In genomic region chr9:129008469-129008965, GRCh38 we compare ENCODE assay signal across 16 cellular contexts. TPM values are rescaled to one million over a fixed set of nuclear protein-coding genes. Genes with fewer than 3 reads are reported as not detected.
DNase-seq lines count a peak whose midpoint lies in the region; ATAC-seq and TF ChIP-seq lines count a peak whose summit lies in the region.
"Had no signal": no experiment of that assay in that cellular context is flagged by ENCODE, and none has a peak within 500 bp of the region (broad histone marks: within the 10 kb centered on the region; RNA-seq: fewer than 3 reads in every experiment).

No MANE protein-coding gene starts in this region.

- TF ChIP-seq CTCF in left ventricle myocardium inferior (IDR thresholded peaks at IDR 0.05; ENCODE audit: borderline replicate concordance) (no peak), VCaP (conservative IDR thresholded peaks at IDR 0.05) (no peak), lower lobe of right lung (IDR thresholded peaks at IDR 0.05) (no peak), omental fat pad (IDR thresholded peaks at IDR 0.05) (no peak), foreskin keratinocyte (conservative IDR thresholded peaks at IDR 0.05) (no peak)

- H3K27ac ChIP-seq in right cardiac atrium (ENCODE audit: low read length) (no peak overlapping the region), left ventricle myocardium inferior (replicated peaks) (no peak overlapping the region), VCaP (peak overlapping the region; percentile 49), lower lobe of right lung (no peak overlapping the region), SJCRH30 (no peak overlapping the region), foreskin keratinocyte (no peak overlapping the region)
- H3K27ac ChIP-seq: A549, SJSA1 had no signal

- H3K9me3 ChIP-seq in right cardiac atrium (ENCODE audit: control insufficient read depth, low read length) (no peaks in the 10 kb centered on the region), left ventricle myocardium inferior (replicated peaks) (no peaks in the 10 kb centered on the region), lower lobe of right lung (no peaks in the 10 kb centered on the region), SJCRH30 (replicated peaks) (no peaks in the 10 kb centered on the region)
- H3K9me3 ChIP-seq: A549, SJSA1 had no signal

- H3K4me1 ChIP-seq in right cardiac atrium (ENCODE audit: control insufficient read depth, insufficient read depth, low read length) (no peaks in the 10 kb centered on the region), left ventricle myocardium inferior (peaks cover 19% of the 10 kb centered on the region), lower lobe of right lung (peaks cover 8% of the 10 kb centered on the region), SJCRH30 (peaks cover 13% of the 10 kb centered on the region; the same call in 1 of the 2 replicates), foreskin keratinocyte (no peaks in the 10 kb centered on the region)
- H3K4me1 ChIP-seq: A549, SJSA1 had no signal

- no peak overlapping the region for H3K4me3 ChIP-seq in right cardiac atrium (ENCODE audit: low read length)
- no peak overlapping the region for H3K4me3 ChIP-seq in left ventricle myocardium inferior
- no peak overlapping the region for H3K4me3 ChIP-seq in lower lobe of right lung
- no peak overlapping the region for H3K4me3 ChIP-seq in SJCRH30
- H3K4me3 ChIP-seq: A549, GM12878, SJSA1 had no signal

- peak in 2 of 3 donors; percentile 12 to 49 for DNase-seq in right cardiac atrium
- no peak for DNase-seq in left ventricle myocardium inferior
- DNase-seq in lower lobe of right lung, result peak; percentile 35
- no peak for DNase-seq in SJCRH30
- no peak for DNase-seq in omental fat pad (ENCODE audit: low spot score)
- DNase-seq in foreskin keratinocyte, result no peak
- DNase-seq: CD4-positive, alpha-beta T cell; DMS79; Kasumi-1; NCI-H2029; NCI-H510A treated with DMSO at 0.1 percent for 48 hours had no signal

- whole genome bisulfite sequencing in right cardiac atrium, result 92% methylated on average over 6 of the region's 6 CpGs

- ATAC-seq in right cardiac atrium (no peak), lower lobe of right lung (no peak), HG02981 (IDR thresholded peaks at IDR 0.05; ENCODE audit: unreplicated experiment) (no peak), omental fat pad (ENCODE audit: low FRiP score) (no peak), foreskin keratinocyte (no peak)
- ATAC-seq: A549, GM12878 had no signal

- H3K27me3 ChIP-seq in right cardiac atrium (ENCODE audit: control insufficient read depth, insufficient read depth) (no peaks in the 10 kb centered on the region), left ventricle myocardium inferior (ENCODE audit: low read depth) (no peaks in the 10 kb centered on the region), lower lobe of right lung (ENCODE audit: low read depth) (no peaks in the 10 kb centered on the region), SJCRH30 (no peaks in the 10 kb centered on the region), foreskin keratinocyte (no peaks in the 10 kb centered on the region)
- H3K27me3 ChIP-seq: SJSA1 had no signal

- intact Hi-C loops in right cardiac atrium (cut with DNase I) (no loop called here), left ventricle myocardium inferior (cut with micrococcal nuclease) (no loop called here), lower lobe of right lung (cut with DNase I) (no loop called here)

- H3K36me3 ChIP-seq in left ventricle myocardium inferior (peaks cover 84% of the 10 kb centered on the region), lower lobe of right lung (peaks cover 95% of the 10 kb centered on the region), SJCRH30 (peaks cover 49% of the 10 kb centered on the region)

RNA-seq across cellular contexts. Expression of gene SH3GLB2, which starts 19.6 kb away (rescaled TPM):
- total RNA-seq in right cardiac atrium (10 to 100 TPM; 36.1 to 47.4 (median 40.2) TPM), left ventricle myocardium inferior (33.9 TPM), lower lobe of right lung (94.7 TPM), omental fat pad (10 to 100 TPM; 55.5 to 75.5 (median 65.1) TPM), foreskin keratinocyte (43.9 and 51.9 TPM in 2 replicates)
- polyA plus RNA-seq in right cardiac atrium (45.1 TPM), foreskin keratinocyte (70.8 and 80.8 TPM in 2 replicates)
- 21.1 and 26.7 TPM in 2 replicates for total RNA-seq in SJCRH30 (2014; rRNA removed; shearing (Covaris generic))

RNA-seq across cellular contexts. Expression of gene MIGA2, which starts 27.9 kb away (rescaled TPM):
- total RNA-seq in right cardiac atrium, result 10 to 100 TPM; 30.3 to 40.7 (median 36.2) TPM
- polyA plus RNA-seq in right cardiac atrium, result 35.8 TPM
- 35.6 TPM for total RNA-seq in left ventricle myocardium inferior
- total RNA-seq in lower lobe of right lung, result 21.2 TPM
- 28.9 and 32.5 TPM in 2 replicates for total RNA-seq in SJCRH30 (2014; rRNA removed; shearing (Covaris generic))
- total RNA-seq in omental fat pad, result 10 to 100 TPM; 19.4 to 38.5 (median 20.9) TPM
- 15.2 and 17.6 TPM in 2 replicates for total RNA-seq in foreskin keratinocyte
- 10.9 and 11.7 TPM in 2 replicates for polyA plus RNA-seq in foreskin keratinocyte

Comparison
In these comparisons a context has a peak if more than half of its experiments do, and no peak if none do; other contexts are left out.
1. DNase-seq: peak in right cardiac atrium (2 of 3) and lower lobe of right lung (single experiment); none in left ventricle myocardium inferior (single experiment), SJCRH30 (0 of 2), omental fat pad (single experiment) and foreskin keratinocyte (0 of 2).